In the genomic region with DNA sequence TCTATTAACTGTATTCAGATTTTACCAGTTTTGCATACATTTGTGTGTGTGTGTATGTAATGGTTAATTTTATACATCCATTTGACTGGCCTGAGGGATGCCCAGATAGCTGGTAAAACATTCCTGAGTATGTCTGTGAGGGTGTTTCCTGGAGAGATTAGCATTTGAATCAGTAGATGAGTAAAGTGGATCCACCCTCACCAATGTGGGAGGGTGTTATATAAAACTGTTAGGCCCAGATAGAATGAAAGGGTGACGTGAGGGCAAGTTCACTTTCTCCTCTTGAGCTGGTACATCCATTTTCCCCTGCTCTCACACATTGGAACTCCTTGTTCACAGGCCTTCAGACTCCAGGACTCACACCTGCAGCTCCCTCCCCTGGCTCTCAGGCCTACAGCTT, we compare ENCODE assay signal across 24 cellular contexts.
"Had no signal": no experiment of that assay in that cellular context is flagged by ENCODE, and none has a peak within 500 bp of the region (broad histone marks: within the 10 kb centered on the region; RNA-seq: fewer than 3 reads in every experiment).

No MANE protein-coding gene starts in this region.

- H3K27me3 ChIP-seq: gastrocnemius medialis, sigmoid colon, tibial nerve had no signal

- H3K4me1 ChIP-seq: gastrocnemius medialis, pancreas, prostate gland, sigmoid colon, tibial nerve had no signal

- DNase-seq: activated CD4-positive, alpha-beta T cell treated with anti-CD3 and anti-CD28 coated beads for 48 hours; activated CD4-positive, alpha-beta T cell treated with anti-CD3 and anti-CD28 coated beads, Interleukin-2, amount 50 U/mL, for 48 hours; activated CD8-positive, alpha-beta memory T cell treated with anti-CD3 and anti-CD28 coated beads for 24 hours; activated effector memory CD4-positive, alpha-beta T cell treated with Interleukin-2 at 50 U/mL for 16 hours; activated naive CD4-positive, alpha-beta T cell treated with Interleukin-2 at 50 U/mL for 16 hours; anterior cingulate cortex; dermis blood vessel endothelial cell; effector CD4-positive, alpha-beta T cell; gastrocnemius medialis; glutamatergic neuron; immature natural killer cell; kidney; left colon; midbrain; naive thymus-derived CD4-positive, alpha-beta T cell; pancreas; sigmoid colon; small intestine; stimulated activated CD4-positive, alpha-beta T cell treated with anti-CD3 and anti-CD28 coated beads, Interleukin-4, amount 100 ng/mL, for 4 hours; T-helper 2 cell had no signal

- H3K4me3 ChIP-seq: gastrocnemius medialis, pancreas, prostate gland, sigmoid colon, tibial nerve had no signal

- H3K27ac ChIP-seq: epithelial cell of prostate, gastrocnemius medialis, pancreas, prostate gland, sigmoid colon, tibial nerve, VCaP had no signal

- H3K36me3 ChIP-seq: gastrocnemius medialis, pancreas, prostate gland, sigmoid colon, tibial nerve had no signal

- H3K9me3 ChIP-seq: gastrocnemius medialis, pancreas, prostate gland, sigmoid colon, tibial nerve had no signal
